Comparison of ENCODE assay signal across 9 cellular contexts in genomic region chr18:76374330-76375281, GRCh38.
A peak's percentile ranks its signal among the peaks of the same experiment; 100 is the strongest.
DNase-seq lines count a peak whose midpoint lies in the region; ATAC-seq and TF ChIP-seq lines count a peak whose summit lies in the region.
"Had no signal": no experiment of that assay in that cellular context is flagged by ENCODE, and none has a peak within 500 bp of the region (broad histone marks: within the 10 kb centered on the region; RNA-seq: fewer than 3 reads in every experiment).

No MANE protein-coding gene starts in this region.

- H3K4me1 Mint-ChIP-seq in activated CD4-positive, alpha-beta T cell treated with anti-CD3 and anti-CD28 coated beads for 36 hours = peaks cover 50% of the 10 kb centered on the region
- H3K4me1 Mint-ChIP-seq in activated CD8-positive, alpha-beta T cell treated with anti-CD3 and anti-CD28 coated beads, Interleukin-2, amount 10 ng/mL, durations not matched to agents 7 days and 5 days (ENCODE audit: low read depth) = peaks cover 50% of the 10 kb centered on the region
- peaks cover 24 to 34% of the 10 kb centered on the region in 2 donors for H3K4me1 Mint-ChIP-seq in stimulated activated naive B cell treated with anti-CD40 and anti-IgM and Interleukin-4, amounts not matched to agents 10 μg/mL and 1 μg/mL and 100 μg/mL, for 72 hours
- H3K4me1 Mint-ChIP-seq in HFFc6 (ENCODE audit: low read depth) = peaks cover 33% of the 10 kb centered on the region

- H3K36me3 ChIP-seq in esophagus muscularis mucosa (peaks cover 14 to 52% (median 43%) of the 10 kb centered on the region in 4 donors), ascending aorta (peaks cover 16 to 41% of the 10 kb centered on the region in 2 donors)

- TF ChIP-seq POLR2A in esophagus muscularis mucosa (IDR thresholded peaks at IDR 0.05; ENCODE audit: low read depth) = no peak

- peak; percentile 72 for DNase-seq in activated CD4-positive, alpha-beta T cell treated with anti-CD3 and anti-CD28 coated beads for 36 hours
- no peak for DNase-seq in activated CD4-positive, alpha-beta T cell treated with anti-CD3 and anti-CD28 coated beads, Interleukin-2, amount 50 U/mL, for 1 hour
- peak; percentile 73 for DNase-seq in activated CD8-positive, alpha-beta T cell treated with anti-CD3 and anti-CD28 coated beads, Interleukin-2, amount 10 ng/mL, durations not matched to agents 7 days and 5 days
- DNase-seq in stimulated activated naive B cell treated with anti-CD40 and anti-IgM and Interleukin-4, amounts not matched to agents 10 μg/mL and 1 μg/mL and 100 μg/mL, for 72 hours = no peak
- DNase-seq in esophagus muscularis mucosa (ENCODE audit: extremely low spot score) (no peak), HFFc6 (no peak), ascending aorta (ENCODE audit: low spot score in 2 of 2) (no peak)

- TF ChIP-seq CTCF in esophagus muscularis mucosa (IDR thresholded peaks at IDR 0.05) (no peak), HFFc6 (IDR thresholded peaks at IDR 0.05) (no peak), ascending aorta (IDR thresholded peaks at IDR 0.05) (no peak)

- H3K27ac ChIP-seq in esophagus muscularis mucosa (replicated peaks in 1 of 4) (no peak overlapping the region), ascending aorta (no peak overlapping the region)

- H3K36me3 Mint-ChIP-seq in activated CD4-positive, alpha-beta T cell treated with anti-CD3 and anti-CD28 coated beads for 36 hours (ENCODE audit: low read depth) = peaks cover 12% of the 10 kb centered on the region
- H3K36me3 Mint-ChIP-seq in activated CD8-positive, alpha-beta T cell treated with anti-CD3 and anti-CD28 coated beads, Interleukin-2, amount 10 ng/mL, durations not matched to agents 7 days and 5 days (ENCODE audit: low read depth) = peaks cover 6% of the 10 kb centered on the region
- peaks cover 49 to 52% of the 10 kb centered on the region in 2 donors for H3K36me3 Mint-ChIP-seq in stimulated activated naive B cell treated with anti-CD40 and anti-IgM and Interleukin-4, amounts not matched to agents 10 μg/mL and 1 μg/mL and 100 μg/mL, for 72 hours
- H3K36me3 Mint-ChIP-seq in HFFc6 (ENCODE audit: low read depth) = peaks cover 25% of the 10 kb centered on the region

- H3K27me3 ChIP-seq in esophagus muscularis mucosa (no peaks in the 10 kb centered on the region), ascending aorta (no peaks in the 10 kb centered on the region)

- H3K4me1 ChIP-seq in esophagus muscularis mucosa = peaks cover 0 to 17% (median 6%) of the 10 kb centered on the region in 4 donors
- H3K4me1 ChIP-seq in ascending aorta = no peaks in the 10 kb centered on the region

- H3K4me3 ChIP-seq in esophagus muscularis mucosa (no peak overlapping the region), ascending aorta (no peak overlapping the region)
- H3K4me3 ChIP-seq: A549 had no signal

- peak overlapping the region; percentile 2 for H3K4me3 Mint-ChIP-seq in activated CD4-positive, alpha-beta T cell treated with anti-CD3 and anti-CD28 coated beads for 36 hours
- H3K4me3 Mint-ChIP-seq in activated CD8-positive, alpha-beta T cell treated with anti-CD3 and anti-CD28 coated beads, Interleukin-2, amount 10 ng/mL, durations not matched to agents 7 days and 5 days = peak overlapping the region; percentile 54
- H3K4me3 Mint-ChIP-seq in stimulated activated naive B cell treated with anti-CD40 and anti-IgM and Interleukin-4, amounts not matched to agents 10 μg/mL and 1 μg/mL and 100 μg/mL, for 72 hours = peak overlapping the region in 1 of 2 donors; percentile 15
- no peak overlapping the region for H3K4me3 Mint-ChIP-seq in HFFc6

- POLR2A ChIA-PET in activated CD4-positive, alpha-beta T cell treated with anti-CD3 and anti-CD28 coated beads for 36 hours (lab: Charles Lee) = no interaction called here
- POLR2A ChIA-PET in activated CD8-positive, alpha-beta T cell treated with anti-CD3 and anti-CD28 coated beads, Interleukin-2, amount 10 ng/mL, durations not matched to agents 7 days and 5 days (lab: Charles Lee) = no interaction called here

- 81% methylated on average over 12 of the region's 12 CpGs for WGBS in esophagus muscularis mucosa

- CTCF ChIA-PET in activated CD4-positive, alpha-beta T cell treated with anti-CD3 and anti-CD28 coated beads for 36 hours (lab: Charles Lee) = interaction anchor here (0.6 to 1.5 kb wide), 2 partner anchors 9 to 120 kb away, joined by 3 to 6 read pairs; no protein-coding TSS in a partner anchor
- CTCF ChIA-PET in activated CD8-positive, alpha-beta T cell treated with anti-CD3 and anti-CD28 coated beads, Interleukin-2, amount 10 ng/mL, durations not matched to agents 7 days and 5 days (lab: Charles Lee) = interaction anchor here (0.8 to 1.6 kb wide), 3 partner anchors 10 to 347 kb away, joined by 3 to 5 read pairs (median 3); no protein-coding TSS in a partner anchor

- peak; percentile 69 for ATAC-seq in activated CD4-positive, alpha-beta T cell treated with anti-CD3 and anti-CD28 coated beads for 36 hours
- ATAC-seq in HG03039 (IDR thresholded peaks at IDR 0.05; ENCODE audit: unreplicated experiment) = peak; percentile 77
- peak; percentile 69 for ATAC-seq in activated CD8-positive, alpha-beta T cell treated with anti-CD3 and anti-CD28 coated beads, Interleukin-2, amount 10 ng/mL, durations not matched to agents 7 days and 5 days
- ATAC-seq in stimulated activated naive B cell treated with anti-CD40 and anti-IgM and Interleukin-4, amounts not matched to agents 10 μg/mL and 1 μg/mL and 100 μg/mL, for 72 hours (replicated peaks) = peak; percentile 49 to 65
- ATAC-seq: A549 had no signal

- peaks cover 2% of the 10 kb centered on the region for H3K9me3 Mint-ChIP-seq in activated CD4-positive, alpha-beta T cell treated with anti-CD3 and anti-CD28 coated beads for 36 hours (ENCODE audit: low read depth)
- no peaks in the 10 kb centered on the region for H3K9me3 Mint-ChIP-seq in activated CD8-positive, alpha-beta T cell treated with anti-CD3 and anti-CD28 coated beads, Interleukin-2, amount 10 ng/mL, durations not matched to agents 7 days and 5 days (ENCODE audit: insufficient read depth)
- no peaks in the 10 kb centered on the region for H3K9me3 Mint-ChIP-seq in stimulated activated naive B cell treated with anti-CD40 and anti-IgM and Interleukin-4, amounts not matched to agents 10 μg/mL and 1 μg/mL and 100 μg/mL, for 72 hours
- no peaks in the 10 kb centered on the region for H3K9me3 Mint-ChIP-seq in HFFc6

- no peak for TF ChIP-seq EP300 in esophagus muscularis mucosa (IDR thresholded peaks at IDR 0.05)

- no peaks in the 10 kb centered on the region for H3K27me3 Mint-ChIP-seq in activated CD4-positive, alpha-beta T cell treated with anti-CD3 and anti-CD28 coated beads for 36 hours
- H3K27me3 Mint-ChIP-seq in activated CD8-positive, alpha-beta T cell treated with anti-CD3 and anti-CD28 coated beads, Interleukin-2, amount 10 ng/mL, durations not matched to agents 7 days and 5 days (ENCODE audit: low read depth) = no peaks in the 10 kb centered on the region
- H3K27me3 Mint-ChIP-seq in stimulated activated naive B cell treated with anti-CD40 and anti-IgM and Interleukin-4, amounts not matched to agents 10 μg/mL and 1 μg/mL and 100 μg/mL, for 72 hours = no peaks in the 10 kb centered on the region
- H3K27me3 Mint-ChIP-seq in HFFc6 (ENCODE audit: insufficient read depth) = peaks cover 3% of the 10 kb centered on the region; the same call in 1 of the 2 replicates

- peak overlapping the region; percentile 82 for H3K27ac Mint-ChIP-seq in activated CD4-positive, alpha-beta T cell treated with anti-CD3 and anti-CD28 coated beads for 36 hours
- peak overlapping the region; percentile 89 for H3K27ac Mint-ChIP-seq in activated CD8-positive, alpha-beta T cell treated with anti-CD3 and anti-CD28 coated beads, Interleukin-2, amount 10 ng/mL, durations not matched to agents 7 days and 5 days
- peak overlapping the region; percentile 31 for H3K27ac Mint-ChIP-seq in stimulated activated naive B cell treated with anti-CD40 and anti-IgM and Interleukin-4, amounts not matched to agents 10 μg/mL and 1 μg/mL and 100 μg/mL, for 72 hours
- H3K27ac Mint-ChIP-seq in HFFc6 = no peak overlapping the region; the same call in 1 of the 2 replicates

- H3K9me3 ChIP-seq in esophagus muscularis mucosa (no peaks in the 10 kb centered on the region), ascending aorta (no peaks in the 10 kb centered on the region)
- H3K9me3 ChIP-seq: A549 had no signal

- intact Hi-C loops in activated CD4-positive, alpha-beta T cell treated with anti-CD3 and anti-CD28 coated beads for 36 hours (cut with DNase I, micrococcal nuclease) = loop anchor here (1.0 to 10.0 kb wide), 14 partner anchors 10 to 1380 kb away; partner anchors contain the start of genes TSHZ1 (in 2 of the 2), ZNF236 (in 1 of the 2) and ZNF516 (in 1 of the 2)
- intact Hi-C loops in esophagus muscularis mucosa (cut with DNase I) (no loop called here), ascending aorta (cut with DNase I) (no loop called here)

Comparison
In these comparisons a context has a peak if more than half of its experiments do, and no peak if none do; other contexts are left out.
1. DNase-seq: peak in activated CD4-positive, alpha-beta T cell treated with anti-CD3 and anti-CD28 coated beads for 36 hours (single experiment) and activated CD8-positive, alpha-beta T cell treated with anti-CD3 and anti-CD28 coated beads, Interleukin-2, amount 10 ng/mL, durations not matched to agents 7 days and 5 days (single experiment); none in activated CD4-positive, alpha-beta T cell treated with anti-CD3 and anti-CD28 coated beads, Interleukin-2, amount 50 U/mL, for 1 hour (single experiment), stimulated activated naive B cell treated with anti-CD40 and anti-IgM and Interleukin-4, amounts not matched to agents 10 μg/mL and 1 μg/mL and 100 μg/mL, for 72 hours (single experiment), esophagus muscularis mucosa (single experiment), HFFc6 (single experiment) and ascending aorta (0 of 2).
2. intact Hi-C loops: an anchor here in activated CD4-positive, alpha-beta T cell treated with anti-CD3 and anti-CD28 coated beads for 36 hours (1.0 to 10.0 kb wide); none called in esophagus muscularis mucosa and ascending aorta.
3. Peak in every context shown above with its lines, with median percentiles within 50 percentile points of each other: ATAC-seq.